20 cellular contexts compared by ENCODE assay signal in the genomic region with DNA sequence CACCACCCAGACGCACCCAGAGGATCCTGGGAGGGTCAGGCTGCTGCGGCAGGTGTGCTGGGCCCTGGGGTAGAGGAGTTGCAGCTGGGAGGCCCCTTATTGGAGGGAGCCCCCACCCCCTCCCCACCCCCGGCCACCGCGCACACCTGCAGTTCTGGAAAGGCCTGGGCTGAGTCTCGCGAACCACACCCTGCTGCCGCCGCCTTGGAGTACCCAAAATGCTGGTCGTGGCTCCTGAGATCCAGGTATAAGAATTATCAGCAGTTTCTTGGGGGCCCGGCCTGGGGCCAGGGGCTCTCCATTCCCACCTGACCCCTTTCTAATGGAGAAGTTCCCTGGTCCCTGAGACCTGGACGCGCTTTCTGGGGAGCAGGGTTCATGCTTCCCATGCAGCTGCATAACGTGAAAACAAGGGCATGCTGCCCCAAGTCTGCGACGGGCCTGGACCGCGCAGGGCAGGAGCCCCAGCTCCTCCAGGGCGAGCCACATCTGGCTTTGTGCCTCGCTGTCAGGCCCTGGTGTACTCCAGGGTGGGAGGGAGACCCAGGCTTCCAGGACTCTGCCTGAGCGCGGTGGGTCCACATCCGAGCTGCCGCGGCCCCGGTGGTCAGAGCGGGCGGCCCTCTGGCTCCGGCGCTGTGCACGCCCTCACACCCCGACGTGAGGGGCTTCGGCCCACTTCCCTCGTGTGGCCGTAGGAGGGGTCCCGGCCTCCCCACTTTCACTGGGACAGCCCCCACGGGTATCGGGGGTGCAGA. TPM values are rescaled to one million over a fixed set of nuclear protein-coding genes. Genes with fewer than 3 reads are reported as not detected.
"Had no signal": no experiment of that assay in that cellular context is flagged by ENCODE, and none has a peak within 500 bp of the region (broad histone marks: within the 10 kb centered on the region; RNA-seq: fewer than 3 reads in every experiment).

No MANE protein-coding gene starts in this region.

- H3K36me3 ChIP-seq: neural progenitor cell had no signal

- H3K9me3 Mint-ChIP-seq: activated CD4-positive, alpha-beta T cell treated with anti-CD3 and anti-CD28 coated beads, Interleukin-2, amount 10 ng/mL, durations not matched to agents 24 days and 14 days; neural progenitor cell; stimulated activated naive B cell treated with anti-CD40 and anti-IgM and Interleukin-4, amounts not matched to agents 10 μg/mL and 1 μg/mL and 100 μg/mL, for 72 hours had no signal

- H3K27ac ChIP-seq: body of pancreas, coronary artery, esophagus squamous epithelium, hepatocyte, neural progenitor cell, pancreas had no signal

- H3K27me3 Mint-ChIP-seq: activated CD4-positive, alpha-beta T cell treated with anti-CD3 and anti-CD28 coated beads, Interleukin-2, amount 10 ng/mL, durations not matched to agents 24 days and 14 days; stimulated activated naive B cell treated with anti-CD40 and anti-IgM and Interleukin-4, amounts not matched to agents 10 μg/mL and 1 μg/mL and 100 μg/mL, for 72 hours had no signal

- H3K27ac Mint-ChIP-seq: neural progenitor cell had no signal

- H3K9me3 ChIP-seq: body of pancreas, esophagus squamous epithelium, pancreas, transverse colon had no signal

- H3K27me3 ChIP-seq: body of pancreas, hepatocyte, pancreas had no signal

- H3K4me3 ChIP-seq: body of pancreas, coronary artery, esophagus squamous epithelium, hepatocyte, neural progenitor cell, pancreas, transverse colon had no signal

- DNase-seq: activated CD4-positive, alpha-beta T cell treated with anti-CD3 and anti-CD28 coated beads, Interleukin-2, amount 10 ng/mL, durations not matched to agents 24 days and 14 days; activated CD4-positive, CD25-positive, alpha-beta regulatory T cell; activated naive CD4-positive, alpha-beta T cell treated with anti-CD3 and anti-CD28 coated beads, Interleukin-2, amount 50 U/mL, for 16 hours; activated T-cell treated with anti-CD3 and anti-CD28 coated beads for 4 hours; amygdala; body of pancreas; central memory CD4-positive, alpha-beta T cell; effector CD4-positive, alpha-beta T cell; esophagus squamous epithelium; islet precursor cell; midbrain; stimulated activated CD4-positive, alpha-beta T cell treated with anti-CD3 and anti-CD28 coated beads, Interleukin-2, amount 100 ng/mL, for 48 hours; stimulated activated naive B cell treated with anti-CD40 and anti-IgM and Interleukin-4, amounts not matched to agents 10 μg/mL and 1 μg/mL and 100 μg/mL, for 72 hours; substantia nigra; transverse colon had no signal

- H3K36me3 Mint-ChIP-seq: neural progenitor cell had no signal

- H3K4me1 Mint-ChIP-seq: neural progenitor cell had no signal

- ATAC-seq: body of pancreas; pancreas; stimulated activated naive B cell treated with anti-CD40 and anti-IgM and Interleukin-4, amounts not matched to agents 10 μg/mL and 1 μg/mL and 100 μg/mL, for 72 hours had no signal

- H3K4me1 ChIP-seq: neural progenitor cell had no signal

- H3K4me3 Mint-ChIP-seq: neural progenitor cell; stimulated activated naive B cell treated with anti-CD40 and anti-IgM and Interleukin-4, amounts not matched to agents 10 μg/mL and 1 μg/mL and 100 μg/mL, for 72 hours had no signal

RNA-seq across cellular contexts. Expression of a gene that starts 7.3 kb away (rescaled TPM):
- total RNA-seq: fibroblast of villous mesenchyme had no signal
